In the genomic region with DNA sequence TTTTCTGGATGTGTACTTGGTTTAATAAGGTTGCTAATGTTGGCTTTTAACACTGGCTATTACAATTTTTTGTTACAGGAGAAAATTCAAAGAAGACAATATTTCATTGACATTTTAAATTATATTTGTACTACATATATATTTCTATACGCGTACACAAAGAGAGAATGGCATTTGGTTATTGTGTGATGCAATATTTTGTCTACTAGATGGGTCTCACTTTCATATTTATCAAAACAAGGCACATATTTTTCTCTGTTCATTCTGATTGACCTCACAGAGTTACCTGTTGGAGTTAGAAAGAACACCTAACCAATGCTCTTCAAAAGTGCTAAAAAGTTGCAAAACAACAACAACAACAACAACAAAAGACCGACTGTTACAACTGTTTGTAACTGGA, we compare ENCODE assay signal across 13 cellular contexts. TPM values are rescaled to one million over a fixed set of nuclear protein-coding genes. Genes with fewer than 3 reads are reported as not detected.
DNase-seq lines count a peak whose midpoint lies in the region; ATAC-seq and TF ChIP-seq lines count a peak whose summit lies in the region.
"Had no signal": no experiment of that assay in that cellular context is flagged by ENCODE, and none has a peak within 500 bp of the region (broad histone marks: within the 10 kb centered on the region; RNA-seq: fewer than 3 reads in every experiment).

No MANE protein-coding gene starts in this region.

- no peaks in the 10 kb centered on the region for H3K36me3 ChIP-seq in Loucy (ENCODE audit: insufficient read depth, low read length)
- H3K36me3 ChIP-seq in PC-3 (ENCODE audit: low read depth, low read length): no peaks in the 10 kb centered on the region
- no peaks in the 10 kb centered on the region for H3K36me3 ChIP-seq in brain microvascular endothelial cell (replicated peaks)
- H3K36me3 ChIP-seq: BLaER1 had no signal

- no TSS peak for BruUV-seq in PC-3 (replicated peaks; lab: Mats Ljungman, UMichigan)

- H3K4me2 ChIP-seq in Loucy (ENCODE audit: low read depth, low read length, poor library complexity, severe bottlenecking) (no peak overlapping the region), PC-3 (ENCODE audit: low read length) (no peak overlapping the region)
- H3K4me2 ChIP-seq: BLaER1, KMS-11 had no signal

- in situ Hi-C loops in brain microvascular endothelial cell (cut with HindIII; ENCODE audit: low pct_ligation_motif_present, low sequenced_read_pairs): no loop called here

- intact Hi-C loops in PC-3 (cut with micrococcal nuclease): loop anchor here (1.0 to 2.0 kb wide), 2 partner anchors 41 to 128 kb away; no protein-coding TSS in a partner anchor

- H3F3A ChIP-seq in Loucy (ENCODE audit: low read depth) (no peaks in the 10 kb centered on the region), PC-3 (ENCODE audit: low read length, unreplicated experiment) (no peaks in the 10 kb centered on the region)

- CTCF ChIA-PET in PC-3 (lab: Charles Lee): no interaction called here

- H3K27ac Mint-ChIP-seq in HFFc6: no peak overlapping the region
- H3K27ac Mint-ChIP-seq: CD4-positive, CD25-positive, alpha-beta regulatory T cell; IgD-negative memory B cell had no signal

- H3K4me3 ChIP-seq in Loucy (ENCODE audit: low read length, poor library complexity, severe bottlenecking): no peak overlapping the region
- H3K4me3 ChIP-seq in PC-3 (ENCODE audit: low read length): no peak overlapping the region
- no peak overlapping the region for H3K4me3 ChIP-seq in brain microvascular endothelial cell (ENCODE audit: low read depth, low read length)
- H3K4me3 ChIP-seq: BLaER1 had no signal

- H3K9me2 ChIP-seq in Loucy (replicated peaks; ENCODE audit: low read depth, low read length) (no peaks in the 10 kb centered on the region), PC-3 (replicated peaks; ENCODE audit: low read length) (no peaks in the 10 kb centered on the region)

- H3K4me1 Mint-ChIP-seq in HFFc6 (ENCODE audit: low read depth): no peaks in the 10 kb centered on the region
- H3K4me1 Mint-ChIP-seq: CD4-positive, CD25-positive, alpha-beta regulatory T cell had no signal

- peak; percentile 59 for ATAC-seq in PC-3
- no peak for ATAC-seq in GM18907 (IDR thresholded peaks at IDR 0.05; ENCODE audit: unreplicated experiment)
- ATAC-seq: HCT116 had no signal

- H4K20me1 ChIP-seq in Loucy (ENCODE audit: insufficient read depth, low read length, poor library complexity, severe bottlenecking) (no peaks in the 10 kb centered on the region), PC-3 (ENCODE audit: low read length) (no peaks in the 10 kb centered on the region)
- H4K20me1 ChIP-seq: BLaER1 had no signal

- peaks cover 2% of the 10 kb centered on the region; the same call in 1 of the 2 replicates for H3K27me3 Mint-ChIP-seq in HFFc6 (ENCODE audit: insufficient read depth)
- H3K27me3 Mint-ChIP-seq: CD4-positive, CD25-positive, alpha-beta regulatory T cell; IgD-negative memory B cell had no signal

- H3K27me3 ChIP-seq in Loucy (ENCODE audit: insufficient read depth, low read length, poor library complexity, severe bottlenecking) (no peaks in the 10 kb centered on the region), PC-3 (ENCODE audit: low read length) (no peaks in the 10 kb centered on the region), brain microvascular endothelial cell (replicated peaks) (no peaks in the 10 kb centered on the region)
- H3K27me3 ChIP-seq: BLaER1 had no signal

- no peaks in the 10 kb centered on the region for H3K9me3 Mint-ChIP-seq in HFFc6

- H3K4me3 Mint-ChIP-seq in HFFc6: no peak overlapping the region
- H3K4me3 Mint-ChIP-seq: CD4-positive, CD25-positive, alpha-beta regulatory T cell; IgD-negative memory B cell had no signal

- H3K27ac ChIP-seq in PC-3 (ENCODE audit: low read length): no peak overlapping the region
- no peak overlapping the region for H3K27ac ChIP-seq in brain microvascular endothelial cell
- H3K27ac ChIP-seq: BLaER1, KMS-11 had no signal

- H3K9ac ChIP-seq in Loucy (ENCODE audit: low read depth, low read length, poor library complexity, severe bottlenecking) (no peak overlapping the region), PC-3 (ENCODE audit: low read length) (no peak overlapping the region)
- H3K9ac ChIP-seq: BLaER1, KMS-11 had no signal

- DNase-seq in HFFc6: no peak
- DNase-seq in PC-3: peak; percentile 48
- no peak for DNase-seq in brain microvascular endothelial cell
- no peak for DNase-seq in DMS153 treated with DMSO at 0.1 percent for 48 hours (lab: John Stamatoyannopoulos, UW; ENCODE audit: unreplicated experiment)
- DNase-seq in activated CD8-positive, alpha-beta memory T cell treated with anti-CD3 and anti-CD28 coated beads for 24 hours: no peak
- DNase-seq: CD4-positive, CD25-positive, alpha-beta regulatory T cell had no signal

- TF ChIP-seq CTCF in HFFc6 (IDR thresholded peaks at IDR 0.05) (peak; percentile 41), Loucy (conservative IDR thresholded peaks at IDR 0.05; ENCODE audit: low read length) (peak; percentile 39; the same call in 1 of the 2 replicates), PC-3 (conservative IDR thresholded peaks at IDR 0.05; ENCODE audit: low read depth, low read length) (peak; percentile 50; the same call in 1 of the 2 replicates), brain microvascular endothelial cell (IDR thresholded peaks at IDR 0.05; ENCODE audit: low read depth, low read length, missing control alignments) (no peak)

- POLR2A ChIA-PET in PC-3 (lab: Charles Lee; ENCODE audit: unreplicated experiment): no interaction called here

- no peaks in the 10 kb centered on the region for H3K79me2 ChIP-seq in Loucy (ENCODE audit: insufficient read depth, low read length)
- H3K79me2 ChIP-seq in PC-3 (ENCODE audit: low read length): no peaks in the 10 kb centered on the region

- H3K4me1 ChIP-seq in Loucy (ENCODE audit: insufficient read depth, low read length, poor library complexity, severe bottlenecking) (peaks cover 6% of the 10 kb centered on the region), PC-3 (ENCODE audit: insufficient read depth, low read length) (peaks cover 13% of the 10 kb centered on the region)
- H3K4me1 ChIP-seq: BLaER1 had no signal

- H3K36me3 Mint-ChIP-seq in HFFc6 (ENCODE audit: low read depth): no peaks in the 10 kb centered on the region
- H3K36me3 Mint-ChIP-seq: CD4-positive, CD25-positive, alpha-beta regulatory T cell; IgD-negative memory B cell had no signal

- H2AFZ ChIP-seq in Loucy (ENCODE audit: low read length) (no peak overlapping the region), PC-3 (ENCODE audit: low read length) (no peak overlapping the region)

- H3K9me3 ChIP-seq in Loucy (ENCODE audit: insufficient read depth, low read depth, low read length) (no peaks in the 10 kb centered on the region), PC-3 (ENCODE audit: low read length) (no peaks in the 10 kb centered on the region)
- H3K9me3 ChIP-seq: BLaER1 had no signal

RNA-seq across cellular contexts. Expression of a gene that starts 50.2 kb away (rescaled TPM):
- 100 to 1,000 TPM; 117 to 193 (median 151) TPM for total RNA-seq in HFFc6 (2021; fragmentation: NEBNext Ultra II Directional; extraction: Animal tissue kit (Norgen Biotek cat#: 25700))
- total RNA-seq in PC-3 (2014; rRNA removed): 1.3 and 1.8 TPM in 2 replicates
- total RNA-seq: G401 had no signal

Comparison
In these comparisons a context has a peak if more than half of its experiments do, and no peak if none do; other contexts are left out.
1. RNA of a gene that starts 50.2 kb away (total RNA-seq): 117 to 193 TPM in HFFc6; 1.3 to 1.8 TPM in PC-3; every median in the first group is over 10 times any median in the second.